ENCODE assay signal across 11 cellular contexts in the genomic region with DNA sequence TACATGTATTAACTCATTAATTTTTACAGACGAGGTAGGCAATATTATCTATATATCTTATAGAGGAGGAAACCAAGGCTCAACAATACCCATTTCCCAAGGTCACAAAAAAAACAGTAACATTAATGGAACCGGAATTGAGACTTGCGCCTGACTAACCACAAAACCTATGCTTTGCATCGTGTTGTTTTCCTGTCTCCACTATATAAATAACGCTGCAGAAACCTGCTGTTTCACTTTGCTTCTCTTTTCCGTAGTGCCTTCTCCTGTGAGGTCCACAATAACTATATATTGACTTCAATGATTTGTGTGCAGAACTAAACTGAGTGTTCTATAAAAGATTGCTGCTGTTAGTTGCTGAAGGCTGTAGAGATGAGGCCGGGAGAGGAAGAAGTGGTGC.
DNase-seq lines count a peak whose midpoint lies in the region; ATAC-seq and TF ChIP-seq lines count a peak whose summit lies in the region.
"Had no signal": no experiment of that assay in that cellular context is flagged by ENCODE, and none has a peak within 500 bp of the region (broad histone marks: within the 10 kb centered on the region; RNA-seq: fewer than 3 reads in every experiment).

No MANE protein-coding gene starts in this region.

- H3K36me3 ChIP-seq in lower lobe of right lung = no peaks in the 10 kb centered on the region
- H3K36me3 ChIP-seq: thyroid gland had no signal

- H3K9me3 ChIP-seq in lower lobe of right lung = no peaks in the 10 kb centered on the region
- H3K9me3 ChIP-seq: thyroid gland had no signal

- H3K27ac ChIP-seq in lower lobe of right lung = no peak overlapping the region
- H3K27ac ChIP-seq: thyroid gland had no signal

- ATAC-seq in GM18867 (IDR thresholded peaks at IDR 0.05; ENCODE audit: unreplicated experiment) (peak; percentile 50), GM21528 (IDR thresholded peaks at IDR 0.05; ENCODE audit: low FRiP score, unreplicated experiment) (peak; percentile 69), HG03565 (IDR thresholded peaks at IDR 0.05; ENCODE audit: unreplicated experiment) (peak; percentile 45), memory B cell (ENCODE audit: low read depth) (peak; percentile 82), lower lobe of right lung (no peak)

- H3K27me3 ChIP-seq in lower lobe of right lung (ENCODE audit: low read depth) = no peaks in the 10 kb centered on the region
- H3K27me3 ChIP-seq: thyroid gland had no signal

- H3K4me1 ChIP-seq in lower lobe of right lung = no peaks in the 10 kb centered on the region

- H3K27ac Mint-ChIP-seq in memory B cell = peak overlapping the region; percentile 68

- no peak for TF ChIP-seq CTCF in lower lobe of right lung (IDR thresholded peaks at IDR 0.05)

- peak overlapping the region; percentile 72 for H3K4me3 Mint-ChIP-seq in memory B cell

- H3K4me3 ChIP-seq in lower lobe of right lung = no peak overlapping the region
- H3K4me3 ChIP-seq: smooth muscle cell, thyroid gland had no signal

- H3K9me3 Mint-ChIP-seq in memory B cell = peaks cover 6% of the 10 kb centered on the region

- H3K27me3 Mint-ChIP-seq in memory B cell = no peaks in the 10 kb centered on the region

- peaks cover 11% of the 10 kb centered on the region for H3K36me3 Mint-ChIP-seq in memory B cell

- H3K4me1 Mint-ChIP-seq in memory B cell = peaks cover 42% of the 10 kb centered on the region

- DNase-seq in memory B cell (ENCODE audit: low spot score in 2 of 2) (peak in 1 of 2 donors; percentile 31), lower lobe of right lung (no peak), NCI-H510A (lab: John Stamatoyannopoulos, UW) (no peak), dermis blood vessel endothelial cell (no peak)
- DNase-seq: kidney, NCI-H2081 treated with DMSO at 0.1 percent for 48 hours, thyroid gland had no signal

- intact Hi-C loops in lower lobe of right lung (cut with DNase I) = no loop called here

Comparison
In these comparisons a context has a peak if more than half of its experiments do, and no peak if none do; other contexts are left out.
1. ATAC-seq: peak in GM18867 (single experiment), GM21528 (single experiment), HG03565 (single experiment) and memory B cell (single experiment); none in lower lobe of right lung (0 of 2).